1 cellular context compared by ENCODE assay signal in genomic region chr20:6074145-6074561, GRCh38.
TF ChIP-seq lines count a peak whose summit lies in the region.

No MANE protein-coding gene starts in this region.

TF ChIP-seq in HepG2, 621 proteins besides CTCF, POLR2A, EP300 and RAD21 (continued from another document and continues in another):
- TF ChIP-seq AHDC1 (CRISPR knock-in tag; IDR thresholded peaks at IDR 0.05; ENCODE audit: borderline replicate concordance) (no peak), DR1 (CRISPR knock-in tag; IDR thresholded peaks at IDR 0.05) (no peak), REL (CRISPR knock-in tag; conservative IDR thresholded peaks at IDR 0.05) (no peak), CEBPZ (IDR thresholded peaks at IDR 0.05; ENCODE audit: low read length) (no peak), ZNF24 (IDR thresholded peaks at IDR 0.05) (no peak), HNRNPUL1 (IDR thresholded peaks at IDR 0.05; ENCODE audit: low read depth, low read length) (no peak), MYNN (CRISPR knock-in tag; IDR thresholded peaks at IDR 0.05; ENCODE audit: low read depth) (no peak), SCMH1 (CRISPR knock-in tag; IDR thresholded peaks at IDR 0.05; ENCODE audit: borderline replicate concordance) (no peak), KDM1A (CRISPR knock-in tag; IDR thresholded peaks at IDR 0.05) (no peak), KAT7 (CRISPR knock-in tag; IDR thresholded peaks at IDR 0.05; ENCODE audit: borderline replicate concordance) (no peak), MLX (CRISPR knock-in tag; IDR thresholded peaks at IDR 0.05) (no peak), ZNF562 (CRISPR knock-in tag; IDR thresholded peaks at IDR 0.05; ENCODE audit: borderline replicate concordance) (no peak), ZNF124 (CRISPR knock-in tag; IDR thresholded peaks at IDR 0.05) (no peak), ZBTB4 (CRISPR knock-in tag; IDR thresholded peaks at IDR 0.05; ENCODE audit: borderline replicate concordance) (0 out of 2 replicates have a peak, but pooled peaks have one; percentile 34), DMTF1 (CRISPR knock-in tag; IDR thresholded peaks at IDR 0.05) (no peak), HOXD1 (CRISPR knock-in tag; IDR thresholded peaks at IDR 0.05) (no peak), ZMAT3 (CRISPR knock-in tag; conservative IDR thresholded peaks at IDR 0.05) (no peak), ZNF205 (CRISPR knock-in tag; IDR thresholded peaks at IDR 0.05) (peak; percentile 52; the same call in 1 of the 2 replicates), DNMT1 (CRISPR knock-in tag; IDR thresholded peaks at IDR 0.05) (no peak), NAIF1 (CRISPR knock-in tag; IDR thresholded peaks at IDR 0.05; ENCODE audit: borderline replicate concordance) (no peak), ZIK1 (CRISPR knock-in tag; IDR thresholded peaks at IDR 0.05; ENCODE audit: borderline replicate concordance, low read depth) (no peak), ZNF883 (CRISPR knock-in tag; IDR thresholded peaks at IDR 0.05; ENCODE audit: not compliant biosample characterization) (no peak), ZNF264 (CRISPR knock-in tag; IDR thresholded peaks at IDR 0.05) (no peak), UBTF (CRISPR knock-in tag; IDR thresholded peaks at IDR 0.05) (no peak), ELF3 (CRISPR knock-in tag; IDR thresholded peaks at IDR 0.05) (no peak), KLF6 (CRISPR knock-in tag; IDR thresholded peaks at IDR 0.05) (no peak), RBFOX2 (IDR thresholded peaks at IDR 0.05; ENCODE audit: low read depth, low read length) (no peak), ZNF34 (CRISPR knock-in tag; IDR thresholded peaks at IDR 0.05; ENCODE audit: borderline replicate concordance) (no peak), ONECUT2 (CRISPR knock-in tag; IDR thresholded peaks at IDR 0.05) (no peak), RFXAP (CRISPR knock-in tag; IDR thresholded peaks at IDR 0.05; ENCODE audit: borderline replicate concordance) (peak; percentile 25; the same call in 1 of the 2 replicates), NR2F1 (CRISPR knock-in tag; IDR thresholded peaks at IDR 0.05) (peak; percentile 50 to 60; a peak in 2 of 4 replicates), ZNF75D (CRISPR knock-in tag; IDR thresholded peaks at IDR 0.05; ENCODE audit: borderline replicate concordance) (no peak), DRAP1 (CRISPR knock-in tag; IDR thresholded peaks at IDR 0.05) (peak; percentile 59), NR3C1 (CRISPR knock-in tag; IDR thresholded peaks at IDR 0.05) (no peak), ZNF614 (CRISPR knock-in tag; IDR thresholded peaks at IDR 0.05; ENCODE audit: borderline replicate concordance) (no peak), ZNF710 (CRISPR knock-in tag; IDR thresholded peaks at IDR 0.05; ENCODE audit: borderline replicate concordance) (no peak), ZNF292 (CRISPR knock-in tag; IDR thresholded peaks at IDR 0.05; ENCODE audit: borderline replicate concordance, low read depth) (no peak), ZNF780A (CRISPR knock-in tag; IDR thresholded peaks at IDR 0.05) (no peak), SOX6 (IDR thresholded peaks at IDR 0.05) (no peak), SOX6 (CRISPR knock-in tag; IDR thresholded peaks at IDR 0.05) (no peak), CENPT (CRISPR knock-in tag; IDR thresholded peaks at IDR 0.05; ENCODE audit: low read depth) (no peak), ZNF230 (CRISPR knock-in tag; IDR thresholded peaks at IDR 0.05) (0 out of 2 replicates have a peak, but pooled peaks have one; percentile 57), SP140L (CRISPR knock-in tag; IDR thresholded peaks at IDR 0.05; ENCODE audit: borderline replicate concordance) (no peak), NR0B2 (CRISPR knock-in tag; IDR thresholded peaks at IDR 0.05) (no peak), ZNF749 (CRISPR knock-in tag; IDR thresholded peaks at IDR 0.05; ENCODE audit: borderline replicate concordance) (no peak)
